8 cellular contexts compared by ENCODE assay signal in genomic region chr7:100676501-100677306, GRCh38. TPM values are rescaled to one million over a fixed set of nuclear protein-coding genes. Genes with fewer than 3 reads are reported as not detected.
DNase-seq lines count a peak whose midpoint lies in the region; ATAC-seq, FAIRE-seq and TF ChIP-seq lines count a peak whose summit lies in the region.
"Had no signal": no experiment of that assay in that cellular context is flagged by ENCODE, and none has a peak within 500 bp of the region (broad histone marks: within the 10 kb centered on the region; RNA-seq: fewer than 3 reads in every experiment).

No MANE protein-coding gene starts in this region.

- no peak for TF ChIP-seq POLR2A in IMR-90 (IDR thresholded peaks at IDR 0.05; ENCODE audit: low read depth, low read length)

- H3K9ac ChIP-seq in IMR-90 (ENCODE audit: low read depth, low read length) = peak overlapping the region; percentile 83
- H3K9ac ChIP-seq in astrocyte (ENCODE audit: low read length) = peak overlapping the region; percentile 92

- H4K91ac ChIP-seq in IMR-90 (ENCODE audit: insufficient read depth, low read depth, low read length) = 0 out of 2 replicates have a peak overlapping the region, but pooled peaks have one; percentile 73

- H4K20me1 ChIP-seq in IMR-90 (ENCODE audit: insufficient read depth, low read length) = peaks cover 51% of the 10 kb centered on the region
- peaks cover 53% of the 10 kb centered on the region for H4K20me1 ChIP-seq in astrocyte (ENCODE audit: insufficient read depth, low read length)

- H3K27me3 ChIP-seq in IMR-90 (ENCODE audit: control insufficient read depth, insufficient read depth, low read length) = no peaks in the 10 kb centered on the region
- no peaks in the 10 kb centered on the region for H3K27me3 ChIP-seq in astrocyte (ENCODE audit: insufficient read depth, low read length)

- H3K9me3 ChIP-seq in IMR-90 (ENCODE audit: control insufficient read depth, insufficient read depth, low read length) (no peaks in the 10 kb centered on the region), astrocyte (ENCODE audit: insufficient read depth, low read depth, low read length) (no peaks in the 10 kb centered on the region)

- no peak for ATAC-seq in IMR-90 (ENCODE audit: low read depth)
- ATAC-seq in HG03135 (IDR thresholded peaks at IDR 0.05; ENCODE audit: unreplicated experiment) = no peak
- ATAC-seq in HG02763 (IDR thresholded peaks at IDR 0.05; ENCODE audit: unreplicated experiment) = no peak

- peaks cover 4% of the 10 kb centered on the region for H3K4me1 ChIP-seq in IMR-90 (ENCODE audit: control insufficient read depth, insufficient read depth, low read length)
- H3K4me1 ChIP-seq in astrocyte (ENCODE audit: insufficient read depth, low read length) = peaks cover 7% of the 10 kb centered on the region

- H2BK20ac ChIP-seq in IMR-90 (ENCODE audit: low read depth, low read length) = no peak overlapping the region

- H3K4me2 ChIP-seq in IMR-90 (ENCODE audit: low read depth, low read length) (peak overlapping the region; percentile 75; the same call in 1 of the 2 replicates), astrocyte (ENCODE audit: low read length) (peak overlapping the region; percentile 85)

- H3K4me1 Mint-ChIP-seq in astrocyte (ENCODE audit: low read depth, unreplicated experiment) (peaks cover 4% of the 10 kb centered on the region), immature natural killer cell (peaks cover 15 to 33% of the 10 kb centered on the region in 2 donors)

- CTCF ChIA-PET in IMR-90 (lab: Yijun Ruan, JAX) = interaction anchor here (1.5 kb wide), 1 partner anchor 15 kb away, joined by 5 read pairs; no protein-coding TSS in a partner anchor

- POLR2A ChIA-PET in IMR-90 (lab: Charles Lee; ENCODE audit: unreplicated experiment) = interaction anchor here (0.5 to 0.6 kb wide), 2 partner anchors 11 to 116 kb away, joined by 7 to 19 read pairs; no protein-coding TSS in a partner anchor

- peaks cover 13 to 50% of the 10 kb centered on the region in 2 experiments for H3K79me1 ChIP-seq in IMR-90 (ENCODE audit: low read depth in 1 of 2, low read length in 2 of 2)

- H3K4ac ChIP-seq in IMR-90 (ENCODE audit: low read depth, low read length) = no peak overlapping the region

- H2AK9ac ChIP-seq in IMR-90 (replicated peaks; ENCODE audit: low read depth, low read length, poor library complexity) = no peak overlapping the region

- intact Hi-C loops in IMR-90 (cut with micrococcal nuclease) = no loop called here

- peak overlapping the region; percentile 64; the same call in 1 of the 2 replicates for H2AK5ac ChIP-seq in IMR-90 (ENCODE audit: low read depth, low read length)

- 87% methylated on average over 19 of the region's 23 CpGs; no CpG with 5 or more reads in 1 of the 2 experiments for WGBS in IMR-90 (ENCODE audit: extremely low coverage in 2 of 2, insufficient read length in 1 of 2), 2 experiments

- H3K36me3 Mint-ChIP-seq in astrocyte (ENCODE audit: low read depth, unreplicated experiment) = peaks cover 7% of the 10 kb centered on the region
- H3K36me3 Mint-ChIP-seq in immature natural killer cell = peaks cover 0 to 11% (median 0%) of the 10 kb centered on the region in 3 donors

- dilution Hi-C loops in IMR-90 (cut with HindIII; ENCODE audit: low sequenced_read_pairs, unreplicated experiment) = no loop called here

- H2BK120ac ChIP-seq in IMR-90 (ENCODE audit: low read depth, low read length) = no peak overlapping the region

- H3K23ac ChIP-seq in IMR-90 (ENCODE audit: low read depth, low read length) = no peak overlapping the region; the same call in 1 of the 2 replicates

- H2AFZ ChIP-seq in IMR-90 (replicated peaks; ENCODE audit: low read length, poor library complexity) (no peak overlapping the region), astrocyte (ENCODE audit: low read depth, low read length) (no peak overlapping the region)

- H3K27me3 Mint-ChIP-seq in astrocyte (ENCODE audit: low read depth, unreplicated experiment) (peaks cover 2% of the 10 kb centered on the region), immature natural killer cell (ENCODE audit: low read depth in 3 of 3) (peaks cover 23 to 35% (median 24%) of the 10 kb centered on the region in 3 donors)

- H3K9me1 ChIP-seq in IMR-90 (ENCODE audit: insufficient read depth, low read length) = no peaks in the 10 kb centered on the region

- no peaks in the 10 kb centered on the region for H3K9me3 Mint-ChIP-seq in astrocyte (ENCODE audit: unreplicated experiment)
- no peaks in the 10 kb centered on the region for H3K9me3 Mint-ChIP-seq in immature natural killer cell

- H2BK5ac ChIP-seq in IMR-90 (ENCODE audit: low read depth, low read length, poor library complexity, severe bottlenecking) = peak overlapping the region; percentile 46

- H3K36me3 ChIP-seq in IMR-90 (ENCODE audit: control insufficient read depth, insufficient read depth, low read length) (peaks cover 46% of the 10 kb centered on the region), astrocyte (ENCODE audit: insufficient read depth, low read length) (no peaks in the 10 kb centered on the region)

- TF ChIP-seq CTCF in IMR-90 (conservative IDR thresholded peaks at IDR 0.05; ENCODE audit: low read depth, low read length) (no peak), astrocyte (IDR thresholded peaks at IDR 0.05; ENCODE audit: insufficient read depth, low read depth, low read length) (no peak)

- BruUV-seq in IMR-90 (replicated peaks; lab: Mats Ljungman, UMichigan) = no TSS peak

- H3K4me3 ChIP-seq in IMR-90 (ENCODE audit: insufficient read depth, low read depth, low read length) (peak overlapping the region; percentile 85; the same call in 1 of the 2 replicates), astrocyte (ENCODE audit: insufficient read depth, low read depth, low read length) (no peak overlapping the region)

- in situ Hi-C loops in IMR-90 (cut with MboI; ENCODE audit: low sequenced_read_pairs) = loop anchor here (10.0 kb wide), 1 partner anchor 202 kb away; the partner anchor contains the start of gene TSC22D4

- H3K79me2 ChIP-seq in astrocyte (ENCODE audit: insufficient read depth, low read length) = peaks cover 47% of the 10 kb centered on the region

- H3K4me3 Mint-ChIP-seq in astrocyte (ENCODE audit: unreplicated experiment) = peak overlapping the region; percentile 84
- H3K4me3 Mint-ChIP-seq in immature natural killer cell = peak overlapping the region; percentile 72 to 89 (median 83)

- no peak overlapping the region for H3K14ac ChIP-seq in IMR-90 (replicated peaks; ENCODE audit: low read depth, low read length)

- H4K5ac ChIP-seq in IMR-90 (ENCODE audit: low read depth, low read length) = no peak overlapping the region

- no peak overlapping the region for H2BK15ac ChIP-seq in IMR-90 (ENCODE audit: low read depth, low read length)

- H3K18ac ChIP-seq in IMR-90 (ENCODE audit: low read depth, low read length) = no peak overlapping the region

- TF ChIP-seq RAD21 in IMR-90 (IDR thresholded peaks at IDR 0.05; ENCODE audit: low read length) = no peak

- DNase-seq in IMR-90 (no peak), astrocyte (ENCODE audit: low read depth) (no peak), immature natural killer cell (no peak), substantia nigra (lab: John Stamatoyannopoulos, UW) (no peak), COLO829 (ENCODE audit: low spot score) (no peak)

- no peak overlapping the region for H4K8ac ChIP-seq in IMR-90 (ENCODE audit: low read depth in 2 of 2, low read length in 2 of 2)

- H3K56ac ChIP-seq in IMR-90 (ENCODE audit: extremely low read depth, insufficient read depth, low read length) = no peak overlapping the region

- H3K27ac ChIP-seq in IMR-90 (ENCODE audit: insufficient read depth, low read length) (peak overlapping the region; percentile 84), astrocyte (ENCODE audit: low read depth, low read length) (no peak overlapping the region), substantia nigra (ENCODE audit: low read depth, low read length, poor library complexity, severe bottlenecking) (peak overlapping the region; percentile 94)

- H3K27ac Mint-ChIP-seq in astrocyte (ENCODE audit: unreplicated experiment) (peak overlapping the region; percentile 83), immature natural killer cell (peak overlapping the region; percentile 88 to 98 (median 94))

- no peak for FAIRE-seq in astrocyte (lab: Jason Lieb, UNC)
- FAIRE-seq: TTC549 had no signal

TF ChIP-seq in IMR-90, 13 proteins besides CTCF, POLR2A, EP300 and RAD21 (continues in another document):
- no peak for TF ChIP-seq FOS (IDR thresholded peaks at IDR 0.05; ENCODE audit: low read depth, low read length)

RNA-seq across cellular contexts. Expression of gene GNB2, which starts 3.2 kb away (rescaled TPM):
- total RNA-seq in IMR-90 (2012; rRNA removed) (62.0 and 67.5 TPM in 2 replicates), astrocyte (270 and 274 TPM in 2 replicates)
- polyA plus RNA-seq in IMR-90 (2012; rRNA removed) (245 and 279 TPM in 2 replicates), immature natural killer cell (10 to 100 TPM; 61.4 to 71.8 (median 64.8) TPM)
- 186 and 472 TPM in 2 replicates for polyA plus RNA-seq in IMR-90 (2012; cell fraction: cytosol; rRNA removed)
- polyA plus RNA-seq in IMR-90 (2012; cell fraction: nucleus; rRNA removed; ENCODE audit: low replicate concordance) = 166 and 348 TPM in 2 replicates

RNA-seq across cellular contexts. Expression of gene GIGYF1, which starts 17.3 kb away (rescaled TPM):
- 3.0 and 3.3 TPM in 2 replicates for total RNA-seq in IMR-90 (2012; rRNA removed)
- 10.7 and 11.6 TPM in 2 replicates for polyA plus RNA-seq in IMR-90 (2012; rRNA removed)
- 3.3 and 4.8 TPM in 2 replicates for polyA plus RNA-seq in IMR-90 (2012; cell fraction: cytosol; rRNA removed)
- polyA plus RNA-seq in IMR-90 (2012; cell fraction: nucleus; rRNA removed; ENCODE audit: low replicate concordance) = 80.8 and 113 TPM in 2 replicates
- total RNA-seq in astrocyte = 21.3 and 23.2 TPM in 2 replicates
- polyA plus RNA-seq in immature natural killer cell = 1 to 10 TPM in 1 of 3 donors, under 1 TPM in 2; 0.03 to 2.0 (median 0.47) TPM

RNA-seq across cellular contexts. Expression of gene ACTL6B, which starts 20.5 kb away (rescaled TPM):
- not detected in 2 replicates for total RNA-seq in IMR-90 (2012; rRNA removed)
- polyA plus RNA-seq in IMR-90 (2012; rRNA removed) = not detected in 2 replicates
- not detected in 2 replicates for polyA plus RNA-seq in IMR-90 (2012; cell fraction: cytosol; rRNA removed)
- polyA plus RNA-seq in IMR-90 (2012; cell fraction: nucleus; rRNA removed; ENCODE audit: low replicate concordance) = not detected in 2 replicates
- total RNA-seq in astrocyte = not detected in 2 replicates
- polyA plus RNA-seq in immature natural killer cell = not detected

RNA-seq across cellular contexts. Expression of gene POP7, which starts 29.2 kb away (rescaled TPM):
- total RNA-seq in IMR-90 (2012; rRNA removed) = 14.9 and 16.9 TPM in 2 replicates
- 38.0 and 50.5 TPM in 2 replicates for polyA plus RNA-seq in IMR-90 (2012; rRNA removed)
- 50.9 and 63.4 TPM in 2 replicates for polyA plus RNA-seq in IMR-90 (2012; cell fraction: cytosol; rRNA removed)
- 12.0 and 23.5 TPM in 2 replicates for polyA plus RNA-seq in IMR-90 (2012; cell fraction: nucleus; rRNA removed; ENCODE audit: low replicate concordance)
- 39.1 and 40.6 TPM in 2 replicates for total RNA-seq in astrocyte
- polyA plus RNA-seq in immature natural killer cell = 10 to 100 TPM; 65.1 to 70.3 (median 67.0) TPM

RNA-seq across cellular contexts. Expression of gene TFR2, which starts 35.4 kb away (rescaled TPM):
- total RNA-seq in IMR-90 (2012; rRNA removed) (under 0.01 and 0.18 TPM in 2 replicates), astrocyte (0.26 and 0.50 TPM in 2 replicates)
- polyA plus RNA-seq in IMR-90 (2012; rRNA removed) (0.24 and 0.50 TPM in 2 replicates), immature natural killer cell (1 to 10 TPM in 2 of 3 donors, under 1 TPM in 1; 0.85 to 1.8 (median 1.1) TPM)
- 0.63 and 1.2 TPM in 2 replicates for polyA plus RNA-seq in IMR-90 (2012; cell fraction: cytosol; rRNA removed)
- 1.1 and 2.4 TPM in 2 replicates for polyA plus RNA-seq in IMR-90 (2012; cell fraction: nucleus; rRNA removed; ENCODE audit: low replicate concordance)
